ENCODE assay signal across 1 cellular context in genomic region chr6:1216488-1216974, GRCh38.
A peak's percentile ranks its signal among the peaks of the same experiment; 100 is the strongest.
TF ChIP-seq lines count a peak whose summit lies in the region.

No MANE protein-coding gene starts in this region.

TF ChIP-seq in HepG2, 621 proteins besides CTCF, POLR2A, EP300 and RAD21 (continued from another document):
- TF ChIP-seq HNF4G (IDR thresholded peaks at IDR 0.05; ENCODE audit: borderline replicate concordance, low read depth, low read length) (peak; percentile 30; the same call in 1 of the 2 replicates), HNF4G (CRISPR knock-in tag; IDR thresholded peaks at IDR 0.05; ENCODE audit: borderline replicate concordance, low read depth) (no peak), ZNF768 (CRISPR knock-in tag; IDR thresholded peaks at IDR 0.05) (peak; percentile 94; the same call in 1 of the 2 replicates), HOXD1 (CRISPR knock-in tag; IDR thresholded peaks at IDR 0.05) (no peak), IRF1 (CRISPR knock-in tag; IDR thresholded peaks at IDR 0.05; ENCODE audit: low read depth) (no peak), PITX1 (CRISPR knock-in tag; IDR thresholded peaks at IDR 0.05) (0 out of 2 replicates have a peak, but pooled peaks have one; percentile 34), ZMYM3 (CRISPR knock-in tag; IDR thresholded peaks at IDR 0.05) (peak; percentile 97), CREB1 (IDR thresholded peaks at IDR 0.05) (no peak), CREB1 (CRISPR knock-in tag; IDR thresholded peaks at IDR 0.05) (peak; percentile 32; the same call in 1 of the 2 replicates), ZNF10 (CRISPR knock-in tag; IDR thresholded peaks at IDR 0.05; ENCODE audit: borderline replicate concordance, low read depth) (no peak), NR2F6 (IDR thresholded peaks at IDR 0.05) (0 out of 2 replicates have a peak, but pooled peaks have one; percentile 12), NR2F6 (CRISPR knock-in tag; IDR thresholded peaks at IDR 0.05) (no peak), ZNF280D (CRISPR knock-in tag; IDR thresholded peaks at IDR 0.05) (peak; percentile 65; the same call in 1 of the 2 replicates), THAP8 (CRISPR knock-in tag; IDR thresholded peaks at IDR 0.05; ENCODE audit: borderline replicate concordance) (no peak), ZFP36 (IDR thresholded peaks at IDR 0.05; ENCODE audit: borderline replicate concordance, low read depth, low read length, partially characterized antibody) (peak; percentile 64), ZBTB1 (CRISPR knock-in tag; IDR thresholded peaks at IDR 0.05; ENCODE audit: borderline replicate concordance) (no peak), HNF4A (CRISPR knock-in tag; IDR thresholded peaks at IDR 0.05) (peak; percentile 67), MTA3 (CRISPR knock-in tag; IDR thresholded peaks at IDR 0.05) (no peak), ZNF580 (CRISPR knock-in tag; IDR thresholded peaks at IDR 0.05; ENCODE audit: borderline replicate concordance, low read depth) (0 out of 2 replicates have a peak, but pooled peaks have one; percentile 35), RCOR2 (CRISPR knock-in tag; IDR thresholded peaks at IDR 0.05) (0 out of 2 replicates have a peak, but pooled peaks have one; percentile 60), MLLT10 (CRISPR knock-in tag; IDR thresholded peaks at IDR 0.05) (no peak)
